17 cellular contexts compared by ENCODE assay signal in genomic region chr5:157566902-157567489, GRCh38. TPM values are rescaled to one million over a fixed set of nuclear protein-coding genes. Genes with fewer than 3 reads are reported as not detected.
A peak's percentile ranks its signal among the peaks of the same experiment; 100 is the strongest.
DNase-seq lines count a peak whose midpoint lies in the region; ATAC-seq, FAIRE-seq and TF ChIP-seq lines count a peak whose summit lies in the region.
"Had no signal": no experiment of that assay in that cellular context is flagged by ENCODE, and none has a peak within 500 bp of the region (broad histone marks: within the 10 kb centered on the region; RNA-seq: fewer than 3 reads in every experiment).

No MANE protein-coding gene starts in this region.

- RAD21 ChIA-PET in GM12878 (lab: Charles Lee; ENCODE audit: unreplicated experiment) = interaction anchor here (0.8 to 7.2 kb wide), 10 partner anchors 9 to 134 kb away, joined by 3 to 89 read pairs (median 3); partner anchors contain the start of gene ADAM19

- H2AFZ ChIP-seq in GM12878 (ENCODE audit: control insufficient read depth, low read depth, low read length) = no peak overlapping the region
- H2AFZ ChIP-seq in trophoblast cell (ENCODE audit: insufficient read depth, low read length, poor library complexity) = no peak overlapping the region

- H3K4me2 ChIP-seq in GM12878 (ENCODE audit: control insufficient read depth, insufficient read depth) (peak overlapping the region; percentile 43), trophoblast cell (ENCODE audit: low read length) (no peak overlapping the region)

- peaks cover 14 to 16% of the 10 kb centered on the region in 2 experiments for H3K36me3 ChIP-seq in GM12878 (ENCODE audit: control insufficient read depth in 2 of 2, insufficient read depth in 2 of 2, low read length in 1 of 2)
- peaks cover 45 to 70% of the 10 kb centered on the region in 2 experiments for H3K36me3 ChIP-seq in trophoblast cell (ENCODE audit: control insufficient read depth in 1 of 2, insufficient read depth in 2 of 2, low read length in 2 of 2)
- H3K36me3 ChIP-seq: ascending aorta had no signal

- no peak overlapping the region for H3K14ac ChIP-seq in trophoblast cell (ENCODE audit: low read length)

- H4K8ac ChIP-seq in trophoblast cell (ENCODE audit: low read depth, low read length) = no peak overlapping the region

- H3K4me3 ChIP-seq in GM12878 (peak overlapping the region; percentile 28; the same call in 1 of the 2 replicates), trophoblast cell (ENCODE audit: low read depth, low read length) (no peak overlapping the region)
- H3K4me3 ChIP-seq: ascending aorta had no signal

- H2AK5ac ChIP-seq in trophoblast cell (ENCODE audit: low read length) = no peak overlapping the region

- no peaks in the 10 kb centered on the region for H3K9me3 ChIP-seq in GM12878 (replicated peaks; ENCODE audit: control insufficient read depth, insufficient read depth, low read length)
- no peaks in the 10 kb centered on the region for H3K9me3 ChIP-seq in trophoblast cell (ENCODE audit: insufficient read depth, low read depth, low read length)
- H3K9me3 ChIP-seq: ascending aorta had no signal

- no peak overlapping the region for H3K23ac ChIP-seq in trophoblast cell (ENCODE audit: low read length)

- H4K12ac ChIP-seq in trophoblast cell (ENCODE audit: low read depth, low read length) = no peak overlapping the region

- no peak overlapping the region for H2BK5ac ChIP-seq in trophoblast cell (ENCODE audit: low read depth, low read length, poor library complexity)

- 47% methylated on average over 6 of the region's 6 CpGs for WGBS in GM12878 (ENCODE audit: insufficient coverage, insufficient replicate concordance, low lambda C conversion rate, missing lambda C conversion rate)
- WGBS in trophoblast cell (ENCODE audit: extremely low coverage, insufficient coverage, insufficient read length) = no CpG with 5 or more reads among the region's 6 CpGs

- peaks cover 5% of the 10 kb centered on the region; the same call in 1 of the 2 replicates for H4K20me1 ChIP-seq in GM12878 (ENCODE audit: control insufficient read depth, insufficient read depth)

- SMC1A ChIA-PET in GM12878 (lab: Charles Lee; ENCODE audit: uncharacterized antibody, unreplicated experiment) = interaction anchor here (0.6 to 10.4 kb wide), 14 partner anchors 10 to 191 kb away, joined by 3 to 129 read pairs (median 6); no protein-coding TSS in a partner anchor

- H3K79me1 ChIP-seq in trophoblast cell (ENCODE audit: low read length) = peaks cover 7% of the 10 kb centered on the region

- POLR2A ChIA-PET in GM12878 (lab: Charles Lee) = interaction anchor here (0.7 to 3.2 kb wide), 9 partner anchors 9 to 177 kb away, joined by 3 to 18 read pairs (median 3); partner anchors contain the start of gene LSM11
- POLR2A ChIA-PET in HEK293T (lab: Yijun Ruan, JAX) = no interaction called here

- in situ Hi-C loops in GM12878 (cut with MboI) = no loop called here

- peak; percentile 43 for DNase-seq in SKM-1 treated with dmso at 0.1 percent for 144 hours (lab: John Stamatoyannopoulos, UW; ENCODE audit: unreplicated experiment)
- no peak for DNase-seq in SKM-1 (lab: John Stamatoyannopoulos, UW; ENCODE audit: unreplicated experiment)
- peak; percentile 94 for DNase-seq in MV-4-11 (lab: John Stamatoyannopoulos, UW)
- DNase-seq in GM12878 (ENCODE audit: low read depth, low spot score) = no peak
- peak in 1 of 2 donors; percentile 54 for DNase-seq in trophoblast cell
- no peak for DNase-seq in hypothalamus (lab: John Stamatoyannopoulos, UW)
- DNase-seq in HEK293T (ENCODE audit: extremely low spot score) = no peak
- DNase-seq: activated CD4-positive, alpha-beta T cell treated with anti-CD3 and anti-CD28 coated beads for 1 hour; activated effector memory CD4-positive, alpha-beta T cell treated with Interleukin-2 at 50 U/mL for 16 hours; cortex of kidney; EL; left colon; NCI-H2029; NCI-H526 had no signal

- TF ChIP-seq CTCF in GM12878 (IDR thresholded peaks at IDR 0.05 in 2 of 3, conservative IDR thresholded peaks at IDR 0.05 in 1 of 3; ENCODE audit: control insufficient read depth in 2 of 3, extremely low read depth in 1 of 3, insufficient read depth in 1 of 3, low read depth in 3 of 3, low read length in 3 of 3) = no peak

- H2BK12ac ChIP-seq in trophoblast cell (ENCODE audit: low read length) = no peak overlapping the region

- BruUV-seq in GM12878 (replicated peaks; lab: Mats Ljungman, UMichigan) = no TSS peak

- no peak overlapping the region for H3K18ac ChIP-seq in trophoblast cell (ENCODE audit: low read length)

- CTCF ChIA-PET in GM12878 (lab: Yijun Ruan, JAX) = interaction anchor here (0.6 to 3.0 kb wide), 7 partner anchors 9 to 176 kb away, joined by 3 to 16 read pairs (median 5); partner anchors contain the start of gene LSM11
- CTCF ChIA-PET in HEK293T (lab: Yijun Ruan, JAX) = no interaction called here

- ATAC-seq in GM12878 = peak; percentile 25
- no peak for ATAC-seq in GM18861 (IDR thresholded peaks at IDR 0.05; ENCODE audit: unreplicated experiment)
- ATAC-seq: left colon had no signal

- no peak overlapping the region; the same call in 1 of the 2 replicates for H3K9ac ChIP-seq in GM12878 (ENCODE audit: control insufficient read depth, insufficient read depth, low read length)
- no peak overlapping the region for H3K9ac ChIP-seq in trophoblast cell (ENCODE audit: low read length)

- no peak for TF ChIP-seq EP300 in GM12878 (IDR thresholded peaks at IDR 0.05; ENCODE audit: borderline replicate concordance in 1 of 2, control insufficient read depth in 1 of 2, low read depth in 2 of 2, low read length in 2 of 2)

- no peak overlapping the region for H2BK120ac ChIP-seq in trophoblast cell (ENCODE audit: insufficient read depth, low read length, poor library complexity)

- H3K27ac ChIP-seq in GM12878 (ENCODE audit: control insufficient read depth, insufficient read depth) (no peak overlapping the region; the same call in 1 of the 2 replicates), trophoblast cell (ENCODE audit: low read depth, low read length) (no peak overlapping the region)
- H3K27ac ChIP-seq: 22Rv1, ascending aorta had no signal

- TF ChIP-seq RAD21 in GM12878 (IDR thresholded peaks at IDR 0.05; ENCODE audit: insufficient read depth, low read depth, low read length) = no peak

- no peak overlapping the region for H4K91ac ChIP-seq in trophoblast cell (ENCODE audit: low read depth, low read length)

- intact Hi-C loops in GM12878 (cut with micrococcal nuclease; ENCODE audit: unreplicated experiment) = no loop called here

- H3K4me1 ChIP-seq in GM12878 (ENCODE audit: control insufficient read depth, insufficient read depth, low read length) = peaks cover 22% of the 10 kb centered on the region
- peaks cover 8 to 17% of the 10 kb centered on the region in 2 experiments for H3K4me1 ChIP-seq in trophoblast cell (ENCODE audit: control insufficient read depth in 1 of 2, insufficient read depth in 2 of 2, low read length in 2 of 2)

- FAIRE-seq in GM12878 (lab: Jason Lieb, UNC) = no peak

- H3K27me3 ChIP-seq in GM12878 (replicated peaks in 1 of 2; ENCODE audit: control insufficient read depth in 2 of 2, insufficient read depth in 2 of 2, low read length in 1 of 2) (no peaks in the 10 kb centered on the region), trophoblast cell (ENCODE audit: insufficient read depth, low read length) (no peaks in the 10 kb centered on the region)
- H3K27me3 ChIP-seq: ascending aorta had no signal

- H3K4ac ChIP-seq in trophoblast cell (ENCODE audit: low read depth, low read length) = peak overlapping the region; percentile 95

- no peaks in the 10 kb centered on the region; the same call in none of the 2 replicates for H3K79me2 ChIP-seq in GM12878 (ENCODE audit: control insufficient read depth, insufficient read depth, low read length)
- peaks cover 10% of the 10 kb centered on the region for H3K79me2 ChIP-seq in trophoblast cell (ENCODE audit: control insufficient read depth, insufficient read depth, low read length, poor library complexity)

- no peak for TF ChIP-seq POLR2A in GM12878 (IDR thresholded peaks at IDR 0.05; ENCODE audit: low read depth, low read length)

TF ChIP-seq in GM12878, 131 proteins besides CTCF, POLR2A, EP300 and RAD21 (continues in another document):
- TF ChIP-seq IKZF2 (IDR thresholded peaks at IDR 0.05) (peak; percentile 29 to 42; a peak in 1 of 4 replicates), GATAD2B (conservative IDR thresholded peaks at IDR 0.05; ENCODE audit: low read depth) (0 out of 2 replicates have a peak, but pooled peaks have one; percentile 24), TCF12 (IDR thresholded peaks at IDR 0.05; ENCODE audit: low read depth, low read length) (no peak)

TF ChIP-seq in HEK293T, 16 proteins besides CTCF, POLR2A, EP300 and RAD21:
- TF ChIP-seq FOXK2 (IDR thresholded peaks at IDR 0.05) (no peak), LEF1 (IDR thresholded peaks at IDR 0.05; ENCODE audit: borderline replicate concordance) (no peak), HDGF (IDR thresholded peaks at IDR 0.05; ENCODE audit: borderline replicate concordance) (no peak)
TF ChIP-seq in HEK293T: peak in this region for 0.

RNA-seq across cellular contexts. Expression of gene ADAM19, which starts 8.6 kb away (rescaled TPM):
- total RNA-seq in GM12878 (2013; cell fraction: nucleolus; rRNA removed) = 86.7 and 95.1 TPM in 2 replicates
- total RNA-seq in GM12878 (2014; rRNA removed) (47.0 and 50.9 TPM in 2 replicates), GM12878 (2014; rRNA removed; fragmentation: Illumina TruSeq; extraction: Trizol) (33.5 and 37.1 TPM in 2 replicates), GM12878 (2021) (87.3 and 92.8 TPM in 2 replicates)
- polyA plus RNA-seq in GM12878 (2011; ENCODE audit: low read depth) = 9.4 TPM
- polyA plus RNA-seq in GM12878 (2011; rRNA removed) (19.3 and 26.1 TPM in 2 replicates), GM12878 (2014; fragmentation: Illumina TruSeq; extraction: Trizol) (40.6 and 48.5 TPM in 2 replicates), GM12878 (2014; fragmentation: Nextera tagmentation; extraction: Ambion mirVana) (10 to 100 TPM; 16.0 to 24.4 TPM), GM12878 (2014; rRNA removed) (40.9 and 43.0 TPM in 2 replicates), GM12878 (2016; fragmentation: Nextera tagmentation; extraction: Ambion mirVana) (10 to 100 TPM; 52.4 to 59.3 TPM)
- 21.6 and 23.2 TPM in 2 replicates for polyA plus RNA-seq in GM12878 (2011; cell fraction: cytosol; rRNA removed)
- 37.3 and 40.3 TPM in 2 replicates for polyA plus RNA-seq in GM12878 (2011; cell fraction: nucleus; rRNA removed)
- 13.1 and 18.1 TPM in 2 replicates for polyA plus RNA-seq in GM12878 (2012)
- 52.0 and 66.1 TPM in 2 replicates for polyA minus RNA-seq in GM12878 (2011; rRNA and poly(A)+ RNA removed)
- 23.7 and 28.1 TPM in 2 replicates for polyA minus RNA-seq in GM12878 (2011; cell fraction: cytosol; rRNA and poly(A)+ RNA removed)
- 20.6 and 36.1 TPM in 2 replicates for polyA minus RNA-seq in GM12878 (2011; cell fraction: nucleus; rRNA and poly(A)+ RNA removed)
- 241 and 257 TPM in 2 replicates for polyA plus RNA-seq in trophoblast cell (2013)

Comparison
In these comparisons a context has a peak if more than half of its experiments do, and no peak if none do; other contexts are left out.
1. DNase-seq: peak in SKM-1 treated with dmso at 0.1 percent for 144 hours (single experiment) and MV-4-11 (single experiment); none in SKM-1 (single experiment), GM12878 (single experiment), hypothalamus (0 of 51) and HEK293T (single experiment).